In genomic region chr1:232422098-232422497, GRCh38 we compare ENCODE assay signal across 25 cellular contexts.
DNase-seq lines count a peak whose midpoint lies in the region; ATAC-seq, FAIRE-seq and TF ChIP-seq lines count a peak whose summit lies in the region.
"Had no signal": no experiment of that assay in that cellular context is flagged by ENCODE, and none has a peak within 500 bp of the region (broad histone marks: within the 10 kb centered on the region; RNA-seq: fewer than 3 reads in every experiment).

No MANE protein-coding gene starts in this region.

- H3K9me1 ChIP-seq in keratinocyte (ENCODE audit: control insufficient read depth, extremely low read depth, insufficient read depth, low read length) = no peaks in the 10 kb centered on the region

- H3K4me1 Mint-ChIP-seq in chondrocyte (ENCODE audit: low read depth) = peaks cover 5% of the 10 kb centered on the region
- H3K4me1 Mint-ChIP-seq: central memory CD8-positive, alpha-beta T cell; GM23338 had no signal

- POLR2A ChIA-PET in PC-3 (lab: Charles Lee; ENCODE audit: unreplicated experiment) = no interaction called here

- intact Hi-C loops in PC-3 (cut with micrococcal nuclease) = loop anchor here (1.0 to 10.0 kb wide), 3 partner anchors 55 to 557 kb away; no protein-coding TSS in a partner anchor

- H3K4me2 ChIP-seq in PC-3 (ENCODE audit: low read length) (peak overlapping the region; percentile 47), keratinocyte (ENCODE audit: control insufficient read depth, extremely low read depth, insufficient read depth, low read depth, low read length) (no peak overlapping the region)
- H3K4me2 ChIP-seq: BLaER1 treated with 17β-estradiol and CSF1 and Interleukin-3, amounts not matched to agents 10 nM and 100 nM; GM23338; SK-N-SH had no signal

- H4K20me1 ChIP-seq in PC-3 (ENCODE audit: low read length) = no peaks in the 10 kb centered on the region
- no peaks in the 10 kb centered on the region for H4K20me1 ChIP-seq in keratinocyte (ENCODE audit: control insufficient read depth, extremely low read depth, insufficient read depth, low read length)
- H4K20me1 ChIP-seq: BLaER1 treated with 17β-estradiol and CSF1 and Interleukin-3, amounts not matched to agents 10 nM and 100 nM had no signal

- H3F3A ChIP-seq in PC-3 (ENCODE audit: low read length, unreplicated experiment) = no peaks in the 10 kb centered on the region

- TF ChIP-seq CTCF in PC-3 (conservative IDR thresholded peaks at IDR 0.05; ENCODE audit: low read depth, low read length) (no peak), keratinocyte (optimal IDR thresholded peaks at IDR 0.05 in 1 of 3, IDR thresholded peaks at IDR 0.05 in 1 of 3, conservative IDR thresholded peaks at IDR 0.05 in 1 of 3; ENCODE audit: extremely low read depth in 1 of 3, insufficient read depth in 2 of 3, low read length in 3 of 3) (no peak), chondrocyte (IDR thresholded peaks at IDR 0.05) (no peak), GM20000 (IDR thresholded peaks at IDR 0.05; ENCODE audit: extremely low read depth, missing control alignments) (no peak)

- H3K4me1 ChIP-seq in PC-3 (ENCODE audit: insufficient read depth, low read length) = peaks cover 43% of the 10 kb centered on the region
- H3K4me1 ChIP-seq in keratinocyte (ENCODE audit: control insufficient read depth, extremely low read depth, insufficient read depth, low read length) = peaks cover 14% of the 10 kb centered on the region
- H3K4me1 ChIP-seq: parathyroid adenoma had no signal

- H3K4me3 ChIP-seq in PC-3 (ENCODE audit: low read length) = peak overlapping the region; percentile 5; the same call in 1 of the 2 replicates
- H3K4me3 ChIP-seq in keratinocyte (ENCODE audit: control insufficient read depth in 2 of 3, extremely low read depth in 1 of 3, insufficient read depth in 2 of 3, low read depth in 1 of 3, low read length in 3 of 3) = no peak overlapping the region
- H3K4me3 ChIP-seq: BLaER1 treated with 17β-estradiol and CSF1 and Interleukin-3, amounts not matched to agents 10 nM and 100 nM; GM23338 had no signal

- CTCF ChIA-PET in PC-3 (lab: Charles Lee) = interaction anchor here (0.5 to 1.1 kb wide), 3 partner anchors 206 to 554 kb away, joined by 3 to 6 read pairs (median 6); partner anchors contain the start of gene SIPA1L2

- no peak overlapping the region for H3K4me3 Mint-ChIP-seq in chondrocyte (ENCODE audit: unreplicated experiment)
- H3K4me3 Mint-ChIP-seq: activated CD8-positive, alpha-beta memory T cell treated with anti-CD3 and anti-CD28 coated beads, Interleukin-2, amount 10 ng/mL, durations not matched to agents 7 days and 5 days; activated T-cell treated with anti-CD3 and anti-CD28 coated beads, Interleukin-2, amount 50 U/mL, for 4 hours; central memory CD8-positive, alpha-beta T cell; GM23338 had no signal

- ATAC-seq in PC-3 = peak; percentile 75
- ATAC-seq: activated CD8-positive, alpha-beta memory T cell treated with anti-CD3 and anti-CD28 coated beads, Interleukin-2, amount 10 ng/mL, durations not matched to agents 7 days and 5 days; activated T-cell treated with anti-CD3 and anti-CD28 coated beads, Interleukin-2, amount 50 U/mL, for 4 hours; GM23338; stimulated activated naive CD8-positive, alpha-beta T cell treated with anti-CD3 and anti-CD28 coated beads, Interleukin-15, Interleukin-2, amounts not matched to agents 100 U/mL and 50 U/mL, for 24 hours had no signal

- peak; percentile 25 for DNase-seq in HS-5 (ENCODE audit: low read depth)
- peak; percentile 92 for DNase-seq in PC-3
- peak; percentile 5 for DNase-seq in dermis blood vessel endothelial cell
- DNase-seq in keratinocyte (ENCODE audit: low read depth, low spot score) = no peak
- no peak for DNase-seq in NCI-H2081 (lab: John Stamatoyannopoulos, UW)
- DNase-seq in chondrocyte (ENCODE audit: low spot score) = no peak
- no peak for DNase-seq in GM20000 (ENCODE audit: low spot score)
- no peak for DNase-seq in NCI-H2107 (lab: John Stamatoyannopoulos, UW)
- DNase-seq: activated CD4-positive, alpha-beta T cell treated with anti-CD3 and anti-CD28 coated beads, Interleukin-2, amount 50 U/mL, for 4 hours; activated CD8-positive, alpha-beta memory T cell treated with anti-CD3 and anti-CD28 coated beads, Interleukin-2, amount 10 ng/mL, durations not matched to agents 7 days and 5 days; activated gamma-delta T cell treated with Interleukin-2 at 50 U/mL for 16 hours; activated T-cell treated with anti-CD3 and anti-CD28 coated beads, Interleukin-2, amount 50 U/mL, for 4 hours; head of caudate nucleus; kidney; NCI-H146; NCI-H446 treated with DMSO at 0.1 percent for 48 hours; NCI-H774; SK-N-SH; stimulated activated CD4-positive, alpha-beta T cell treated with anti-CD3 and anti-CD28 coated beads, Interleukin-1b, Interleukin-23, amount 100 ng/mL, for 48 hours; stimulated activated naive CD8-positive, alpha-beta T cell treated with anti-CD3 and anti-CD28 coated beads, Interleukin-15, Interleukin-2, amounts not matched to agents 100 U/mL and 50 U/mL, for 24 hours had no signal

- H3K79me2 ChIP-seq in PC-3 (ENCODE audit: low read length) (no peaks in the 10 kb centered on the region), keratinocyte (ENCODE audit: control insufficient read depth, insufficient read depth, low read length) (no peaks in the 10 kb centered on the region)
- H3K79me2 ChIP-seq: parathyroid adenoma had no signal

- H3K9me3 ChIP-seq in PC-3 (ENCODE audit: low read length) = no peaks in the 10 kb centered on the region
- no peaks in the 10 kb centered on the region for H3K9me3 ChIP-seq in keratinocyte (ENCODE audit: control insufficient read depth, low read depth, low read length)
- H3K9me3 ChIP-seq: BLaER1 treated with 17β-estradiol and CSF1 and Interleukin-3, amounts not matched to agents 10 nM and 100 nM; SK-N-SH had no signal

- H3K27ac Mint-ChIP-seq in chondrocyte (ENCODE audit: unreplicated experiment) = no peak overlapping the region
- H3K27ac Mint-ChIP-seq: activated CD8-positive, alpha-beta memory T cell treated with anti-CD3 and anti-CD28 coated beads, Interleukin-2, amount 10 ng/mL, durations not matched to agents 7 days and 5 days; GM23338 had no signal

- dilution Hi-C loops in keratinocyte (cut with MboI; ENCODE audit: extremely low pct_ligation_motif_present, low sequenced_read_pairs) = no loop called here

- H3K36me3 ChIP-seq in PC-3 (ENCODE audit: low read depth, low read length) = no peaks in the 10 kb centered on the region
- H3K36me3 ChIP-seq in keratinocyte (ENCODE audit: control insufficient read depth in 2 of 2, extremely low read depth in 1 of 2, insufficient read depth in 2 of 2, low read length in 2 of 2) = no peaks in the 10 kb centered on the region

- no peaks in the 10 kb centered on the region for H3K27me3 Mint-ChIP-seq in chondrocyte (ENCODE audit: low read depth)
- H3K27me3 Mint-ChIP-seq: activated CD8-positive, alpha-beta memory T cell treated with anti-CD3 and anti-CD28 coated beads, Interleukin-2, amount 10 ng/mL, durations not matched to agents 7 days and 5 days; central memory CD8-positive, alpha-beta T cell had no signal

- no peak overlapping the region for H2AFZ ChIP-seq in PC-3 (ENCODE audit: low read length)
- no peak overlapping the region for H2AFZ ChIP-seq in keratinocyte (ENCODE audit: control insufficient read depth, low read length)
- H2AFZ ChIP-seq: GM23338, parathyroid adenoma had no signal

- H3K27ac ChIP-seq in PC-3 (ENCODE audit: low read length) = peak overlapping the region; percentile 86
- H3K27ac ChIP-seq in keratinocyte (ENCODE audit: control insufficient read depth, insufficient read depth, low read length) = peak overlapping the region; percentile 36
- H3K27ac ChIP-seq: BLaER1 treated with 17β-estradiol and CSF1 and Interleukin-3, amounts not matched to agents 10 nM and 100 nM; parathyroid adenoma had no signal

- H3K9ac ChIP-seq in PC-3 (ENCODE audit: low read length) (peak overlapping the region; percentile 66), keratinocyte (ENCODE audit: control insufficient read depth, extremely low read depth, insufficient read depth, low read length) (no peak overlapping the region)
- H3K9ac ChIP-seq: BLaER1 treated with 17β-estradiol and CSF1 and Interleukin-3, amounts not matched to agents 10 nM and 100 nM; parathyroid adenoma; SK-N-SH had no signal

- peak; percentile 29 for FAIRE-seq in keratinocyte (lab: Jason Lieb, UNC)
- FAIRE-seq: GM12892, kidney had no signal

- H3K36me3 Mint-ChIP-seq in chondrocyte (ENCODE audit: low read depth) = peaks cover 9% of the 10 kb centered on the region
- H3K36me3 Mint-ChIP-seq: activated CD8-positive, alpha-beta memory T cell treated with anti-CD3 and anti-CD28 coated beads, Interleukin-2, amount 10 ng/mL, durations not matched to agents 7 days and 5 days had no signal

- no peaks in the 10 kb centered on the region for H3K9me3 Mint-ChIP-seq in chondrocyte (ENCODE audit: low read depth)
- H3K9me3 Mint-ChIP-seq: activated T-cell treated with anti-CD3 and anti-CD28 coated beads, Interleukin-2, amount 50 U/mL, for 4 hours; central memory CD8-positive, alpha-beta T cell; GM23338 had no signal

- BruUV-seq in PC-3 (replicated peaks; lab: Mats Ljungman, UMichigan) = no TSS peak

- no peaks in the 10 kb centered on the region for H3K27me3 ChIP-seq in PC-3 (ENCODE audit: low read length)
- H3K27me3 ChIP-seq in keratinocyte (ENCODE audit: control insufficient read depth, extremely low read depth, insufficient read depth, low read length) = no peaks in the 10 kb centered on the region
- H3K27me3 ChIP-seq: BLaER1 treated with 17β-estradiol and CSF1 and Interleukin-3, amounts not matched to agents 10 nM and 100 nM had no signal

- H3K9me2 ChIP-seq in PC-3 (replicated peaks; ENCODE audit: low read length) = no peaks in the 10 kb centered on the region
- H3K9me2 ChIP-seq: SK-N-SH had no signal

Comparison
In these comparisons a context has a peak if more than half of its experiments do, and no peak if none do; other contexts are left out.
1. DNase-seq: peak in HS-5 (single experiment), PC-3 (single experiment) and dermis blood vessel endothelial cell (single experiment); none in keratinocyte (single experiment), NCI-H2081 (0 of 2), chondrocyte (single experiment), GM20000 (single experiment) and NCI-H2107 (single experiment).